In the genomic region with DNA sequence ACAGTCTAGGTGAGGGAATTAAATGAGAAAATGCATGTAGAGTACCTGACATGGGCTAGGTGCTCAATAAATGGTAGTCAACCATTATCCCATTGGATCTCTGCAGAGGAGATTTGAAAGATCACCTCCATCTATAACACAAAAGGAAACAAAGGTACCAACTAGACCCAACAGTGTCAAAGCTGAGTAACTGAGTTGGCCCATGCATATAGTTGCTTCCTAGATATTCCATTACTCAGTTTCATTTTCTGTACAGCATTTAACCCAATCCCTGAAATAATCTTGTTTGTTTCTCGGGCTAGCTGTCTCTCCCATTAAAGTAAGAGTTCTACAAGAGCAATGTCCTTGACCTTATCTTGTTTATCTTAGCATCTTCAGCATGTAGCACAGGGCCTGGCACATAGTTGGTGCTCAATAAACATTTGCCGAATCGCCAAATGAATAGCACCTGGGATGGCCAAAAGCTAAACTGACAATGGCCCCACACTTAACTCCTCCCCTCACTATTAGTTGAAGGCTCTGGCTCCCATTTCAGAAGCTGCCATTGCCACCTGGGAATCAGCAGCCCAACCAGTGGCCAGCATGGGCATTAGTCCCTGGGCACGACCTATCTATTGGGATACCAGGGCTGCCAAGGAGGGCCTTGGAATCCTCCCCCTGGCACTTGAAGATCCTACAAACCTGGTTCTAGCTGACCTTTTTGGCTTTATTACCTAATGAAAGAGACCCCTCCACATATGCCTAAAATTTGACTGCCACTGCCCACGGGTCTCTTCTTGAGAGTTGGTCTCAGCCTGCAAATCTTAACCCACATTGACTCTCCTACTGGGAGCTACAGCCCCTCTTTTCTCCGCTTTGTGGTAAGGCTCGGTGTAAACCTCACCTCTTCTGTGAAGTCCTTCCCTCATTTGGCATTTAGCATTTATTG, we compare ENCODE assay signal across 8 cellular contexts. TPM values are rescaled to one million over a fixed set of nuclear protein-coding genes. Genes with fewer than 3 reads are reported as not detected.
DNase-seq lines count a peak whose midpoint lies in the region; ATAC-seq and TF ChIP-seq lines count a peak whose summit lies in the region.

No MANE protein-coding gene starts in this region.

- H3K27ac ChIP-seq in right atrium auricular region (peak overlapping the region; percentile 73 to 88), mammary epithelial cell (ENCODE audit: insufficient read depth, low read depth, low read length) (peak overlapping the region; percentile 82), vagina (peak overlapping the region; percentile 82)

- H3K27ac Mint-ChIP-seq in natural killer cell, result peak overlapping the region; percentile 79 to 89

- no peak for TF ChIP-seq CTCF in right atrium auricular region (IDR thresholded peaks at IDR 0.05)
- TF ChIP-seq CTCF in mammary epithelial cell (conservative IDR thresholded peaks at IDR 0.05 in 1 of 2, IDR thresholded peaks at IDR 0.05 in 1 of 2; ENCODE audit: extremely low read depth in 1 of 2, insufficient read depth in 1 of 2, low read depth in 1 of 2, low read length in 2 of 2), result no peak
- no peak for TF ChIP-seq CTCF in natural killer cell (IDR thresholded peaks at IDR 0.05)
- TF ChIP-seq CTCF in vagina (IDR thresholded peaks at IDR 0.05), result no peak

- no peaks in the 10 kb centered on the region for H3K27me3 Mint-ChIP-seq in natural killer cell (ENCODE audit: low read depth in 2 of 2)

- no peaks in the 10 kb centered on the region for H3K9me3 Mint-ChIP-seq in natural killer cell

- H3K4me1 ChIP-seq in right atrium auricular region (peaks cover 0 to 75% of the 10 kb centered on the region in 2 donors), mammary epithelial cell (ENCODE audit: insufficient read depth, low read length) (peaks cover 49% of the 10 kb centered on the region), vagina (peaks cover 68% of the 10 kb centered on the region)

- H3K36me3 Mint-ChIP-seq in natural killer cell, result peaks cover 10% of the 10 kb centered on the region

- intact Hi-C loops in Right ventricle myocardium superior (cut with DNase I) (no loop called here), mammary epithelial cell (cut with micrococcal nuclease) (loop anchor here (1.0 kb wide), 1 partner anchor 20 kb away; no protein-coding TSS in a partner anchor), natural killer cell (cut with micrococcal nuclease) (no loop called here), vagina (cut with DNase I) (no loop called here)

- no peak for TF ChIP-seq POLR2A in vagina (IDR thresholded peaks at IDR 0.05)

- H3K4me3 ChIP-seq in right atrium auricular region, result no peak overlapping the region
- no peak overlapping the region for H3K4me3 ChIP-seq in mammary epithelial cell (replicated peaks in 1 of 3; ENCODE audit: insufficient read depth in 1 of 3, low read depth in 2 of 3, low read length in 3 of 3)
- no peak overlapping the region for H3K4me3 ChIP-seq in vagina

- H3K9me3 ChIP-seq in right atrium auricular region (no peaks in the 10 kb centered on the region), mammary epithelial cell (replicated peaks; ENCODE audit: insufficient read depth, low read length) (no peaks in the 10 kb centered on the region), vagina (no peaks in the 10 kb centered on the region)

- H2AFZ ChIP-seq in mammary epithelial cell (ENCODE audit: low read depth, low read length), result no peak overlapping the region

- no peak overlapping the region for H3K4me3 Mint-ChIP-seq in natural killer cell

- H3K4me1 Mint-ChIP-seq in natural killer cell, result peaks cover 57 to 71% of the 10 kb centered on the region in 2 donors

- no TSS peak for BruUV-seq in mammary epithelial cell (replicated peaks; lab: Mats Ljungman, UMichigan)

- H3K9ac ChIP-seq in mammary epithelial cell (ENCODE audit: insufficient read depth, low read length), result no peak overlapping the region

- peaks cover 94% of the 10 kb centered on the region for H3K79me2 ChIP-seq in mammary epithelial cell (ENCODE audit: insufficient read depth, low read length)

- DNase-seq in right atrium auricular region (ENCODE audit: low spot score) (no peak), Right ventricle myocardium superior (no peak), mammary epithelial cell (no peak), natural killer cell (no peak), vagina (ENCODE audit: extremely low spot score in 2 of 2) (no peak), COLO668 (lab: John Stamatoyannopoulos, UW; ENCODE audit: unreplicated experiment) (no peak)

- in situ Hi-C loops in mammary epithelial cell (cut with MboI; ENCODE audit: low sequenced_read_pairs in 2 of 2), result loop anchor here in 1 of 2 donors (25.0 kb wide), 1 partner anchor 138 kb away; no protein-coding TSS in a partner anchor

- ATAC-seq in Right ventricle myocardium superior (ENCODE audit: poor library complexity) (no peak), natural killer cell (no peak), GM19455 (IDR thresholded peaks at IDR 0.05; ENCODE audit: unreplicated experiment) (no peak), HG03139 (IDR thresholded peaks at IDR 0.05; ENCODE audit: unreplicated experiment) (no peak)

- WGBS in mammary epithelial cell (ENCODE audit: low coverage, missing lambda C conversion rate), result 96% methylated on average over 7 of the region's 7 CpGs

- H3K36me3 ChIP-seq in right atrium auricular region, result no peaks in the 10 kb centered on the region
- peaks cover 8% of the 10 kb centered on the region for H3K36me3 ChIP-seq in mammary epithelial cell (ENCODE audit: insufficient read depth, low read length)
- no peaks in the 10 kb centered on the region for H3K36me3 ChIP-seq in vagina

- no peaks in the 10 kb centered on the region for H4K20me1 ChIP-seq in mammary epithelial cell (ENCODE audit: insufficient read depth, low read length)

- CTCF ChIA-PET in mammary epithelial cell (lab: Charles Lee; ENCODE audit: low non-redundant PET), result no interaction called here

- H3K27me3 ChIP-seq in right atrium auricular region (no peaks in the 10 kb centered on the region), mammary epithelial cell (ENCODE audit: insufficient read depth, low read length) (no peaks in the 10 kb centered on the region), vagina (no peaks in the 10 kb centered on the region)

- dilution Hi-C loops in mammary epithelial cell (cut with HindIII; ENCODE audit: low sequenced_read_pairs), result loop anchor here (5.0 to 25.0 kb wide), 2 partner anchors 88 to 138 kb away; no protein-coding TSS in a partner anchor

- peak overlapping the region; percentile 14 for H3K4me2 ChIP-seq in mammary epithelial cell (ENCODE audit: insufficient read depth, low read depth, low read length)

RNA-seq across cellular contexts. Expression of a gene that starts 22.6 kb away (rescaled TPM):
- total RNA-seq in right atrium auricular region (10 to 100 TPM; 84.2 to 93.5 TPM), Right ventricle myocardium superior (48.7 TPM), mammary epithelial cell (100 to 1,000 TPM; 196 to 212 TPM), natural killer cell (10 to 100 TPM; 67.4 to 92.6 (median 78.6) TPM), vagina (57.2 TPM)
- 132 TPM for polyA plus RNA-seq in mammary epithelial cell
- polyA minus RNA-seq in mammary epithelial cell, result 137 TPM

RNA-seq across cellular contexts. Expression of a gene that starts 39.0 kb away (rescaled TPM):
- total RNA-seq in right atrium auricular region (1 to 10 TPM in 1 of 2 donors, under 1 TPM in 1; 0.20 to 2.9 TPM), Right ventricle myocardium superior (0.97 TPM), mammary epithelial cell (10 to 100 TPM in 1 of 2 donors, 1 to 10 TPM in 1; 9.5 to 74.3 TPM), natural killer cell (1 to 10 TPM; 2.2 to 4.2 (median 2.2) TPM), vagina (6.1 TPM)
- polyA plus RNA-seq in mammary epithelial cell, result 51.2 TPM
- polyA minus RNA-seq in mammary epithelial cell, result 108 TPM
